9 cellular contexts compared by ENCODE assay signal in the genomic region with DNA sequence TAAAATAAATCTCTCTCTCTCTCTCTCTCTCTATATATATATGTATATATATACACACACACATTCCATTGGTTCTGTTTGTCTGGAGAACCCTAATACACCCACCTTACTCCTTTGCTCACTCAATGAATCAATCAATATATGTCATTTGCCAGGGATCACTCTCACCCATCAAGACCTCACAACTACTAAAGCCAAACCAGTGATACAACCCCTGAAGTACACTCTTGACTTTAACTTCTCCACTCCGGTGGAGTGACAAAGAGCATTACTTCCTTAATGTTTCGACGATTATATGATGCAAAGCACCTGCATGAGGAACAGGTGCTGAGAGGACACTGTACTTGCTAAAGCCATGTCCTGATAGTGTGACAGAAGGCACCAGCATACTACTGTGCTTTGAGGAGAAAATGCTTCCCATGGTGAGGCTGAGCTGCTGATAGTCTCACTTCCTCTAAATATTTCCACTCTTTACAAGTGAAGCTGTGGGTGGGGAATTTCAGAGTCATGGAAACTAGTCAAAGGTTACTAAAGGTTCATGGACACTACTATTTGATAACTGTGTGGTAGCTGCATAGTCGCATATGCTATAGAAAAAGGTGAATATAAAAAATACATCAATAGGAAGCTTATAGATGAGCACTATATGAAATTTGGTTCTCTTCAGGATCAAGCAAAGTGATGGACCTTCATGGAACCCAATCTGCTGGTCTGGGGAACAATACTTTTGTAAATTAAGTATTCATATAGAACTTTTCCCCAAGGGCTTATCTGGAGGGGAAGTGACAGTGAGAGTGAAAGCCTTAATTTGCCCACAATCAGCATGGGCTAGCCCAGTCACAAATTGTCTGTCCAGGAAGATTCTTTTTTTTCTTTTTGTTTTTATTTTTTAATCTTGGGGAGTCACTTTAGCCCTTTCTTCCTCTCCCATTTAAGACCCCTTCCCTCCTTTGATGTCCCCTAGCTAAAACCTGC.
DNase-seq lines count a peak whose midpoint lies in the region; ATAC-seq and TF ChIP-seq lines count a peak whose summit lies in the region.
"Had no signal": no experiment of that assay in that cellular context is flagged by ENCODE, and none has a peak within 500 bp of the region (broad histone marks: within the 10 kb centered on the region; RNA-seq: fewer than 3 reads in every experiment).

No MANE protein-coding gene starts in this region.

- peaks cover 67% of the 10 kb centered on the region for H3K4me1 Mint-ChIP-seq in dendritic cell treated with granulocyte-macrophage colony-stimulating factor and Interleukin-4, amounts not matched to agents 40 ng/mL and 50 ng/mL, for 4 days (ENCODE audit: low read depth)
- H3K4me1 Mint-ChIP-seq in MCF 10A (ENCODE audit: insufficient read depth, unreplicated experiment): no peaks in the 10 kb centered on the region

- no TSS peak for BruUV-seq in MCF 10A (replicated peaks; lab: Mats Ljungman, UMichigan)

- H3K9me3 Mint-ChIP-seq in dendritic cell treated with granulocyte-macrophage colony-stimulating factor and Interleukin-4, amounts not matched to agents 40 ng/mL and 50 ng/mL, for 4 days: peaks cover 7% of the 10 kb centered on the region
- H3K9me3 Mint-ChIP-seq in MCF 10A (ENCODE audit: unreplicated experiment): no peaks in the 10 kb centered on the region

- intact Hi-C loops in dendritic cell treated with granulocyte-macrophage colony-stimulating factor and Interleukin-4, amounts not matched to agents 40 ng/mL and 50 ng/mL, for 4 days (cut with micrococcal nuclease): loop anchor here (5.0 to 10.0 kb wide), 2 partner anchors 33 to 50 kb away; no protein-coding TSS in a partner anchor
- intact Hi-C loops in MCF 10A (cut with micrococcal nuclease): no loop called here

- DNase-seq in GM10248 (ENCODE audit: extremely low spot score): peak; percentile 63
- DNase-seq in G401 (ENCODE audit: low spot score): no peak
- DNase-seq in cerebellum (ENCODE audit: low spot score): no peak
- no peak for DNase-seq in MCF 10A (ENCODE audit: unreplicated experiment)
- no peak for DNase-seq in mesenteric fat pad (ENCODE audit: low spot score)

- H3K36me3 Mint-ChIP-seq in dendritic cell treated with granulocyte-macrophage colony-stimulating factor and Interleukin-4, amounts not matched to agents 40 ng/mL and 50 ng/mL, for 4 days (ENCODE audit: low read depth): no peaks in the 10 kb centered on the region
- H3K36me3 Mint-ChIP-seq in MCF 10A (ENCODE audit: insufficient read depth, unreplicated experiment): no peaks in the 10 kb centered on the region

- CTCF ChIA-PET in GM10248 (lab: Yijun Ruan, JAX): interaction anchor here (1.2 to 2.0 kb wide), 3 partner anchors 9 to 122 kb away, joined by 4 to 10 read pairs (median 5); no protein-coding TSS in a partner anchor
- CTCF ChIA-PET in MCF 10A (lab: Yijun Ruan, JAX): interaction anchor here (0.9 kb wide), 1 partner anchor 9 kb away, joined by 3 read pairs; no protein-coding TSS in a partner anchor

- peak; percentile 87 for ATAC-seq in GM19467 (IDR thresholded peaks at IDR 0.05; ENCODE audit: unreplicated experiment)
- peak; percentile 94 for ATAC-seq in HG03460 (IDR thresholded peaks at IDR 0.05; ENCODE audit: unreplicated experiment)

- H3K27me3 Mint-ChIP-seq in dendritic cell treated with granulocyte-macrophage colony-stimulating factor and Interleukin-4, amounts not matched to agents 40 ng/mL and 50 ng/mL, for 4 days: peaks cover 37% of the 10 kb centered on the region
- no peaks in the 10 kb centered on the region for H3K27me3 Mint-ChIP-seq in MCF 10A (ENCODE audit: insufficient read depth, unreplicated experiment)

- TF ChIP-seq CTCF in GM10248 (IDR thresholded peaks at IDR 0.05; ENCODE audit: control extremely low read depth, extremely low read depth, low read depth, missing control alignments) (no peak), MCF 10A (IDR thresholded peaks at IDR 0.05; ENCODE audit: unreplicated experiment) (no peak)

- peak overlapping the region; percentile 28 for H3K27ac Mint-ChIP-seq in dendritic cell treated with granulocyte-macrophage colony-stimulating factor and Interleukin-4, amounts not matched to agents 40 ng/mL and 50 ng/mL, for 4 days
- no peak overlapping the region for H3K27ac Mint-ChIP-seq in MCF 10A (ENCODE audit: low read depth, unreplicated experiment)
- H3K27ac Mint-ChIP-seq: nephron had no signal

- no peak overlapping the region for H3K4me3 Mint-ChIP-seq in dendritic cell treated with granulocyte-macrophage colony-stimulating factor and Interleukin-4, amounts not matched to agents 40 ng/mL and 50 ng/mL, for 4 days
- H3K4me3 Mint-ChIP-seq in MCF 10A (ENCODE audit: unreplicated experiment): no peak overlapping the region
- H3K4me3 Mint-ChIP-seq: nephron had no signal

- POLR2A ChIA-PET in GM10248 (lab: Yijun Ruan, JAX): no interaction called here
- POLR2A ChIA-PET in MCF 10A (lab: Yijun Ruan, JAX): interaction anchor here (0.7 kb wide), 1 partner anchor 142 kb away, joined by 3 read pairs; the partner anchor contains the start of gene NEDD9

- in situ Hi-C loops in G401 (cut with HindIII; ENCODE audit: low sequenced_read_pairs): no loop called here
